Comparison of ENCODE assay signal across 24 cellular contexts in genomic region chr4:166724369-166724768, GRCh38.
DNase-seq lines count a peak whose midpoint lies in the region; FAIRE-seq and TF ChIP-seq lines count a peak whose summit lies in the region.
"Had no signal": no experiment of that assay in that cellular context is flagged by ENCODE, and none has a peak within 500 bp of the region (broad histone marks: within the 10 kb centered on the region; RNA-seq: fewer than 3 reads in every experiment).

No MANE protein-coding gene starts in this region.

- H3F3A ChIP-seq in PC-9 (ENCODE audit: insufficient read depth, low read depth): no peaks in the 10 kb centered on the region

- no peaks in the 10 kb centered on the region for H3K4me1 ChIP-seq in PC-9 (replicated peaks; ENCODE audit: insufficient read depth)
- H3K4me1 ChIP-seq: BLaER1, SJCRH30 had no signal

- CTCF ChIA-PET in RWPE1 (lab: Yijun Ruan, JAX): no interaction called here
- CTCF ChIA-PET in PC-9 (lab: Charles Lee): no interaction called here
- CTCF ChIA-PET in activated CD4-positive, alpha-beta memory T cell treated with anti-CD3 and anti-CD28 coated beads for 36 hours (lab: Charles Lee): no interaction called here

- no peaks in the 10 kb centered on the region for H3K27me3 Mint-ChIP-seq in activated CD4-positive, alpha-beta memory T cell treated with anti-CD3 and anti-CD28 coated beads for 36 hours
- H3K27me3 Mint-ChIP-seq: CD4-positive, alpha-beta T cell; T-cell had no signal

- H3K4me3 ChIP-seq in bronchial epithelial cell (ENCODE audit: low read depth, low read length) (no peak overlapping the region), PC-9 (no peak overlapping the region)
- H3K4me3 ChIP-seq: BLaER1, SJCRH30 had no signal

- DNase-seq in HPDE6-E6E7 (ENCODE audit: extremely low spot score): peak; percentile 20
- peak; percentile 18 for DNase-seq in RWPE1 (ENCODE audit: low spot score)
- peak; percentile 69 for DNase-seq in bronchial epithelial cell (ENCODE audit: low read depth)
- DNase-seq in left kidney (ENCODE audit: low read depth, low spot score): peak; percentile 3
- no peak for DNase-seq in CD1c-positive myeloid dendritic cell (ENCODE audit: extremely low spot score)
- no peak for DNase-seq in PC-9
- no peak for DNase-seq in activated CD4-positive, alpha-beta memory T cell treated with anti-CD3 and anti-CD28 coated beads for 36 hours
- DNase-seq: CD4-positive, alpha-beta T cell; DMS53; KBM-7; MM.1S; NCI-H1694; NCI-H2029 treated with DMSO at 0.1 percent for 48 hours; NCI-H226; NCI-H510A; NCI-H69; T-cell had no signal

- H3K79me2 ChIP-seq in PC-9 (ENCODE audit: low read depth): no peaks in the 10 kb centered on the region

- H3K27ac ChIP-seq in RWPE1 (no peak overlapping the region), PC-9 (no peak overlapping the region)
- H3K27ac ChIP-seq: BLaER1, SJCRH30 had no signal

- H3K27me3 ChIP-seq in bronchial epithelial cell (ENCODE audit: control insufficient read depth, insufficient read depth, low read length): no peaks in the 10 kb centered on the region
- H3K27me3 ChIP-seq in PC-9 (ENCODE audit: insufficient read depth, low read depth): no peaks in the 10 kb centered on the region
- H3K27me3 ChIP-seq: BLaER1, SJCRH30 had no signal

- no peak overlapping the region for H3K4me2 ChIP-seq in PC-9
- H3K4me2 ChIP-seq: BLaER1 had no signal

- H3K9me3 Mint-ChIP-seq in activated CD4-positive, alpha-beta memory T cell treated with anti-CD3 and anti-CD28 coated beads for 36 hours: no peaks in the 10 kb centered on the region

- H3K36me3 ChIP-seq in bronchial epithelial cell (ENCODE audit: control insufficient read depth, insufficient read depth, low read length) (no peaks in the 10 kb centered on the region), PC-9 (ENCODE audit: low read depth) (no peaks in the 10 kb centered on the region)
- H3K36me3 ChIP-seq: BLaER1, SJCRH30 had no signal

- no peak overlapping the region for H3K4me3 Mint-ChIP-seq in activated CD4-positive, alpha-beta memory T cell treated with anti-CD3 and anti-CD28 coated beads for 36 hours
- H3K4me3 Mint-ChIP-seq: CD4-positive, alpha-beta T cell; T-cell had no signal

- H3K9me3 ChIP-seq in PC-9 (ENCODE audit: insufficient read depth, low read depth): no peaks in the 10 kb centered on the region
- H3K9me3 ChIP-seq: BLaER1, SJCRH30 had no signal

- no peaks in the 10 kb centered on the region for H3K36me3 Mint-ChIP-seq in activated CD4-positive, alpha-beta memory T cell treated with anti-CD3 and anti-CD28 coated beads for 36 hours
- H3K36me3 Mint-ChIP-seq: T-cell had no signal

- intact Hi-C loops in PC-9 (cut with micrococcal nuclease; ENCODE audit: unreplicated experiment): no loop called here
- intact Hi-C loops in activated CD4-positive, alpha-beta memory T cell treated with anti-CD3 and anti-CD28 coated beads for 36 hours (cut with micrococcal nuclease): no loop called here

- TF ChIP-seq CTCF in RWPE1 (conservative IDR thresholded peaks at IDR 0.05; ENCODE audit: low read depth) (no peak), bronchial epithelial cell (IDR thresholded peaks at IDR 0.05; ENCODE audit: insufficient read depth, low read length, severe bottlenecking) (no peak), PC-9 (conservative IDR thresholded peaks at IDR 0.05) (no peak)

- no peak overlapping the region for H2AFZ ChIP-seq in PC-9

- FAIRE-seq in bronchial epithelial cell (lab: Jason Lieb, UNC): no peak
- FAIRE-seq: A204.1, G401.6, GM19239, H54, RCC 7860 had no signal

- no peak overlapping the region for H3K27ac Mint-ChIP-seq in activated CD4-positive, alpha-beta memory T cell treated with anti-CD3 and anti-CD28 coated beads for 36 hours
- H3K27ac Mint-ChIP-seq: CD4-positive, alpha-beta T cell; T-cell had no signal

- no TSS peak for BruUV-seq in PC-9 (replicated peaks; lab: Mats Ljungman, UMichigan)

- H4K20me1 ChIP-seq in PC-9 (ENCODE audit: insufficient read depth): no peaks in the 10 kb centered on the region
- H4K20me1 ChIP-seq: BLaER1 had no signal

- no peaks in the 10 kb centered on the region for H3K9me2 ChIP-seq in PC-9 (ENCODE audit: insufficient read depth)

- POLR2A ChIA-PET in RWPE1 (lab: Yijun Ruan, JAX; ENCODE audit: low non-redundant PET): no interaction called here
- POLR2A ChIA-PET in PC-9 (lab: Charles Lee; ENCODE audit: unreplicated experiment): no interaction called here
- POLR2A ChIA-PET in activated CD4-positive, alpha-beta memory T cell treated with anti-CD3 and anti-CD28 coated beads for 36 hours (lab: Charles Lee): no interaction called here

- H3K4me1 Mint-ChIP-seq in activated CD4-positive, alpha-beta memory T cell treated with anti-CD3 and anti-CD28 coated beads for 36 hours (ENCODE audit: low read depth): no peaks in the 10 kb centered on the region
- H3K4me1 Mint-ChIP-seq: T-cell had no signal

Comparison
In these comparisons a context has a peak if more than half of its experiments do, and no peak if none do; other contexts are left out.
1. DNase-seq: peak in HPDE6-E6E7 (single experiment), RWPE1 (single experiment), bronchial epithelial cell (single experiment) and left kidney (single experiment); none in CD1c-positive myeloid dendritic cell (single experiment), PC-9 (0 of 2) and activated CD4-positive, alpha-beta memory T cell treated with anti-CD3 and anti-CD28 coated beads for 36 hours (single experiment).